ENCODE assay signal across 1 cellular context in the genomic region with DNA sequence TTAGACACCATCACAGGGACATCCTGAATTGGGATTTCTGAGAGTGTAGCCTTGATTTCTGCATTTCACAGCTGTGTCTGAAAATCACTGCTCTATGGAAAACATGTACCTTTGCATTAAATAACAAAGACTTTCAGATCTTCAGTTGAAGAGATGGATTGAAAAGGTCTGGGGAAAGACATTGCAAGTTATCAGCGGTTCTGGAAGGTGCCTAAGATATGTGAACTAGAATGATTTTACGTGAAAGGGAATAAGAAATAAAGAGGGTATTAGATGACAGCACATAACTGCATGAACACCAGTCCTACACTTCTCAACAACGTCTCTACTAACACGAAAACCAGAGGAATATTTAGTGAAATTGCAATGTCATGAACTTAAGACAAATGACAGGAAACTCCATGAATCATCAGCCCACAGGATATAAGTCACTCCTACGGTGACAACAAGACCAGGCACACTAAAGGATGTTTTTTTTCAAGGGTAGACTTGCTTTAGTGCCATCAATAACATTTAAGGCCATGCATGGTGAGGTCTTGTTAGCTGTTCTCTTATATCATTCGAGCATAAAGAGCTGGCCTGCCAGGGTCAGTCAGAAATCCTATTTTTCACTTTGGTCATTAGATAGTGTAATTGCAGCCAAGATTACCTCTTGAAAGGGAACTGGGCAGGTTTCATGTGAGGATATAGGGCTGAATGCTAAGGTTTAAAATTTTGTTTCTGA.
TF ChIP-seq lines count a peak whose summit lies in the region.

No MANE protein-coding gene starts in this region.

TF ChIP-seq in K562, 482 proteins besides CTCF, POLR2A, EP300 and RAD21 (continued from another document and continues in another):
- TF ChIP-seq, protein P1, sequence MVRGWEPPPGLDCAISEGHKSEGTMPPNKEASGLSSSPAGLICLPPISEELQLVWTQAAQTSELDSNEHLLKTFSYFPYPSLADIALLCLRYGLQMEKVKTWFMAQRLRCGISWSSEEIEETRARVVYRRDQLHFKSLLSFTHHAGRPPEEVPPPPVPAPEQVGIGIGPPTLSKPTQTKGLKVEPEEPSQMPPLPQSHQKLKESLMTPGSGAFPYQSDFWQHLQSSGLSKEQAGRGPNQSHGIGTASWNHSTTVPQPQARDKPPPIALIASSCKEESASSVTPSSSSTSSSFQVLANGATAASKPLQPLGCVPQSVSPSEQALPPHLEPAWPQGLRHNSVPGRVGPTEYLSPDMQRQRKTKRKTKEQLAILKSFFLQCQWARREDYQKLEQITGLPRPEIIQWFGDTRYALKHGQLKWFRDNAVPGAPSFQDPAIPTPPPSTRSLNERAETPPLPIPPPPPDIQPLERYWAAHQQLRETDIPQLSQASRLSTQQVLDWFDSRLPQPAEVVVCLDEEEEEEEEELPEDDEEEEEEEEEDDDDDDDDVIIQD (CRISPR knock-in tag; IDR thresholded peaks at IDR 0.05) = no peak
- no peak for TF ChIP-seq DEAF1 (CRISPR knock-in tag; IDR thresholded peaks at IDR 0.05)
- TF ChIP-seq CBX2 (IDR thresholded peaks at IDR 0.05; ENCODE audit: insufficient read depth, low read length, poor library complexity, severe bottlenecking) = no peak
- TF ChIP-seq XRCC5 (IDR thresholded peaks at IDR 0.05; ENCODE audit: low read depth, low read length) = no peak
- no peak for TF ChIP-seq ZNF586 (CRISPR knock-in tag; conservative IDR thresholded peaks at IDR 0.05)
- no peak for TF ChIP-seq MLX (CRISPR knock-in tag; conservative IDR thresholded peaks at IDR 0.05)
- peak; percentile 98 for TF ChIP-seq ETV5 (CRISPR knock-in tag; IDR thresholded peaks at IDR 0.05; ENCODE audit: low read depth)
- TF ChIP-seq RBBP5 (IDR thresholded peaks at IDR 0.05; ENCODE audit: borderline replicate concordance, insufficient read depth, low read length, poor library complexity, severe bottlenecking) = peak; percentile 36
- TF ChIP-seq PHF21A (IDR thresholded peaks at IDR 0.05; ENCODE audit: borderline replicate concordance, low read depth) = no peak
- TF ChIP-seq, protein P2, sequence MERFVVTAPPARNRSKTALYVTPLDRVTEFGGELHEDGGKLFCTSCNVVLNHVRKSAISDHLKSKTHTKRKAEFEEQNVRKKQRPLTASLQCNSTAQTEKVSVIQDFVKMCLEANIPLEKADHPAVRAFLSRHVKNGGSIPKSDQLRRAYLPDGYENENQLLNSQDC (CRISPR knock-in tag; IDR thresholded peaks at IDR 0.05) = no peak
- TF ChIP-seq PYGO2 (tag; IDR thresholded peaks at IDR 0.05) = no peak
- TF ChIP-seq, protein P3, sequence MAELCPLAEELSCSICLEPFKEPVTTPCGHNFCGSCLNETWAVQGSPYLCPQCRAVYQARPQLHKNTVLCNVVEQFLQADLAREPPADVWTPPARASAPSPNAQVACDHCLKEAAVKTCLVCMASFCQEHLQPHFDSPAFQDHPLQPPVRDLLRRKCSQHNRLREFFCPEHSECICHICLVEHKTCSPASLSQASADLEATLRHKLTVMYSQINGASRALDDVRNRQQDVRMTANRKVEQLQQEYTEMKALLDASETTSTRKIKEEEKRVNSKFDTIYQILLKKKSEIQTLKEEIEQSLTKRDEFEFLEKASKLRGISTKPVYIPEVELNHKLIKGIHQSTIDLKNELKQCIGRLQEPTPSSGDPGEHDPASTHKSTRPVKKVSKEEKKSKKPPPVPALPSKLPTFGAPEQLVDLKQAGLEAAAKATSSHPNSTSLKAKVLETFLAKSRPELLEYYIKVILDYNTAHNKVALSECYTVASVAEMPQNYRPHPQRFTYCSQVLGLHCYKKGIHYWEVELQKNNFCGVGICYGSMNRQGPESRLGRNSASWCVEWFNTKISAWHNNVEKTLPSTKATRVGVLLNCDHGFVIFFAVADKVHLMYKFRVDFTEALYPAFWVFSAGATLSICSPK (IDR thresholded peaks at IDR 0.05; ENCODE audit: borderline replicate concordance) = no peak
- TF ChIP-seq TEAD4 (IDR thresholded peaks at IDR 0.05; ENCODE audit: low read length) = peak; percentile 80; the same call in 1 of the 2 replicates
- TF ChIP-seq TEAD4 (CRISPR knock-in tag; IDR thresholded peaks at IDR 0.05; ENCODE audit: borderline replicate concordance) = no peak
- peak; percentile 52 for TF ChIP-seq MYC (IDR thresholded peaks at IDR 0.05; ENCODE audit: low read depth, low read length)
- no peak; the same call in 1 of the 2 replicates for TF ChIP-seq MYC (CRISPR knock-in tag; IDR thresholded peaks at IDR 0.05; ENCODE audit: borderline replicate concordance, low read depth)
- no peak for TF ChIP-seq SMARCA5 (IDR thresholded peaks at IDR 0.05)
- 0 out of 2 replicates have a peak, but pooled peaks have one; percentile 43 for TF ChIP-seq ZNF79 (CRISPR knock-in tag; IDR thresholded peaks at IDR 0.05; ENCODE audit: low read depth)
- TF ChIP-seq EGR1 (conservative IDR thresholded peaks at IDR 0.05) = no peak
- peak; percentile 86 for TF ChIP-seq SOX6 (IDR thresholded peaks at IDR 0.05)
- TF ChIP-seq, protein P4, sequence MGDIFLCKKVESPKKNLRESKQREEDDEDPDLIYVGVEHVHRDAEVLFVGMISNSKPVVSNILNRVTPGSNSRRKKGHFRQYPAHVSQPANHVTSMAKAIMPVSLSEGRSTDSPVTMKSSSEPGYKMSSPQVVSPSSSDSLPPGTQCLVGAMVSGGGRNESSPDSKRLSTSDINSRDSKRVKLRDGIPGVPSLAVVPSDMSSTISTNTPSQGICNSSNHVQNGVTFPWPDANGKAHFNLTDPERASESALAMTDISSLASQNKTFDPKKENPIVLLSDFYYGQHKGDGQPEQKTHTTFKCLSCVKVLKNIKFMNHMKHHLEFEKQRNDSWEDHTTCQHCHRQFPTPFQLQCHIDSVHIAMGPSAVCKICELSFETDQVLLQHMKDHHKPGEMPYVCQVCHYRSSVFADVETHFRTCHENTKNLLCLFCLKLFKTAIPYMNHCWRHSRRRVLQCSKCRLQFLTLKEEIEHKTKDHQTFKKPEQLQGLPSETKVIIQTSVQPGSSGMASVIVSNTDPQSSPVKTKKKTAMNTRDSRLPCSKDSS (IDR thresholded peaks at IDR 0.05; ENCODE audit: low read depth, partially characterized antibody) = no peak
- peak; percentile 67 for TF ChIP-seq NFE2L1 (tag; IDR thresholded peaks at IDR 0.05; ENCODE audit: borderline replicate concordance, low read depth)
- TF ChIP-seq CBX3 (IDR thresholded peaks at IDR 0.05; ENCODE audit: borderline replicate concordance in 1 of 2, low read length in 2 of 2) = peak in 1 of 2 experiments; percentile 85; a peak in 2 of 3 replicates
- TF ChIP-seq SMAD3 (CRISPR knock-in tag; conservative IDR thresholded peaks at IDR 0.05) = peak; percentile 60; the same call in 1 of the 2 replicates
- TF ChIP-seq CXXC5 (CRISPR knock-in tag; IDR thresholded peaks at IDR 0.05) = peak; percentile 87
- TF ChIP-seq ZNF431 (CRISPR knock-in tag; IDR thresholded peaks at IDR 0.05) = no peak
- no peak; the same call in 1 of the 2 replicates for TF ChIP-seq SP1 (CRISPR knock-in tag; IDR thresholded peaks at IDR 0.05)
- no peak for TF ChIP-seq ZBTB34 (CRISPR knock-in tag; IDR thresholded peaks at IDR 0.05)
- TF ChIP-seq KDM4B (IDR thresholded peaks at IDR 0.05; ENCODE audit: borderline replicate concordance in 2 of 2, low read depth in 1 of 2) = 0 out of 4 replicates have a peak, but pooled peaks of 1 of the 2 experiments have one; percentile 55
- TF ChIP-seq IRF9 (tag; IDR thresholded peaks at IDR 0.05) = no peak
- TF ChIP-seq ATF1 (CRISPR knock-in tag; IDR thresholded peaks at IDR 0.05) = no peak
- peak; percentile 79 for TF ChIP-seq ATF1 (tag; IDR thresholded peaks at IDR 0.05)
- peak; percentile 95 for TF ChIP-seq ARID1B (IDR thresholded peaks at IDR 0.05)
- TF ChIP-seq E2F8 (IDR thresholded peaks at IDR 0.05; ENCODE audit: low read depth, partially characterized antibody) = no peak
- TF ChIP-seq MECOM (CRISPR knock-in tag; IDR thresholded peaks at IDR 0.05) = peak; percentile 77
- peak; percentile 83 to 86; a peak in 3 of 4 replicates for TF ChIP-seq MLLT1 (IDR thresholded peaks at IDR 0.05)
- TF ChIP-seq IRF1 (CRISPR knock-in tag; IDR thresholded peaks at IDR 0.05; ENCODE audit: borderline replicate concordance) = no peak
- no peak for TF ChIP-seq ZNF3 (CRISPR knock-in tag; IDR thresholded peaks at IDR 0.05)
- TF ChIP-seq NCOR1 (IDR thresholded peaks at IDR 0.05) = peak; percentile 80
- TF ChIP-seq RBM17 (IDR thresholded peaks at IDR 0.05; ENCODE audit: borderline replicate concordance, low read depth, low read length) = no peak
- peak in 1 of 2 experiments; percentile 49; a peak in 1 of 4 replicates for TF ChIP-seq FOXA3 (CRISPR knock-in tag; conservative IDR thresholded peaks at IDR 0.05 in 1 of 2, IDR thresholded peaks at IDR 0.05 in 1 of 2)
- TF ChIP-seq CEBPB (tag; IDR thresholded peaks at IDR 0.05) = 0 out of 2 replicates have a peak, but pooled peaks have one; percentile 19
- TF ChIP-seq E2F3 (CRISPR knock-in tag; IDR thresholded peaks at IDR 0.05) = no peak
- 0 out of 2 replicates have a peak, but pooled peaks have one; percentile 16 for TF ChIP-seq FOXJ2 (tag; IDR thresholded peaks at IDR 0.05)
- TF ChIP-seq CCNT2 (IDR thresholded peaks at IDR 0.05; ENCODE audit: borderline replicate concordance, extremely low read depth, insufficient read length, low read depth, low read length) = peak; percentile 64
- no peak for TF ChIP-seq RAD51 (IDR thresholded peaks at IDR 0.05; ENCODE audit: borderline replicate concordance, low read depth)
- TF ChIP-seq BCOR (IDR thresholded peaks at IDR 0.05) = peak; percentile 31; the same call in 1 of the 2 replicates
